8 cellular contexts compared by ENCODE assay signal in the genomic region with DNA sequence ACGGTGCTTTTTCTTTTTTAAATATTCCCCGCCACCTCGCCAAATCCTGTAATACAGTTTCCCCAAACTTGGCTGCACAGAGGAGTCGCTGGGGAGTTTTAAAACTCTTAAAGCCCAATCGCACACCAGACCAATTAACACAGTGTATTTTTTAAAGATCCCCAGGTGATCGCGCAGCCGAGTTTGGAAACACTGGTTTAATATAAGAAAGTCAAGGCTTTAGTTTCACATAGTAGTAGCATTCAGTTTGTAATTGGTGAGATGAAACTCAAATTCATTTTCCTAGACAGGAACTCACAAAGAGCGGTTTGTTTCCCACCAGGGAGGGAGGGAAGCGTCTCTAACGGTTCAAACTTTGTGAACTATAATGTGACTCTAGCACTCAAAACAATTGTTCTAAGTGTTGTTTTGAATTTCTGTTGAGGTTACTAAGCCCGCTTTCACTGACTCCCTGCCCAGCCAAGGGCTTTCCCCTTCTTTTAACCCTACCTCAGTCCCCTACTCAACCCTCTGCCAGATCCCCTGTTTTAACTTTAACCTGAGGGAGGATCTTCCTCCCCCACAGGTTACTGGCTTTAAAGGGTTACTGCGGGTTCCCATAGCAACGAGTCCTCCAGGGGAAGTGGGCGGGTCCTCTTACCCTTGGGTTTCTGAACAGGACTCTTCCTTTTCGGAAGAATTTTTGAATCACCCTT. TPM values are rescaled to one million over a fixed set of nuclear protein-coding genes. Genes with fewer than 3 reads are reported as not detected.
DNase-seq lines count a peak whose midpoint lies in the region; ATAC-seq and TF ChIP-seq lines count a peak whose summit lies in the region.

No MANE protein-coding gene starts in this region.

- H3K4me3 Mint-ChIP-seq in WTC11: peak overlapping the region; percentile 89
- peak overlapping the region; percentile 67 to 79 for H3K4me3 Mint-ChIP-seq in stimulated activated naive CD8-positive, alpha-beta T cell treated with anti-CD3 and anti-CD28 coated beads, Interleukin-15, amount 100 ng/mL, for 72 hours

- TF ChIP-seq CTCF in GM10248 (IDR thresholded peaks at IDR 0.05; ENCODE audit: control extremely low read depth, extremely low read depth, low read depth, missing control alignments) (no peak), WTC11 (IDR thresholded peaks at IDR 0.05) (no peak), epithelial cell of esophagus (IDR thresholded peaks at IDR 0.05; ENCODE audit: insufficient read depth, low read depth, low read length, missing control alignments) (no peak)

- ATAC-seq in HG02938 (IDR thresholded peaks at IDR 0.05; ENCODE audit: unreplicated experiment) (peak; percentile 51), WTC11 (peak; percentile 53)
- peak; percentile 68 for ATAC-seq in stimulated activated naive CD8-positive, alpha-beta T cell treated with anti-CD3 and anti-CD28 coated beads, Interleukin-15, amount 100 ng/mL, for 72 hours

- peaks cover 7% of the 10 kb centered on the region for H3K4me1 ChIP-seq in mesodermal cell (ENCODE audit: control insufficient read depth, insufficient read depth, low read length, poor library complexity, severe bottlenecking)

- POLR2A ChIA-PET in GM10248 (lab: Yijun Ruan, JAX): no interaction called here
- POLR2A ChIA-PET in WTC11 (lab: Charles Lee): no interaction called here

- DNase-seq in GM10248 (ENCODE audit: extremely low spot score): peak; percentile 47
- DNase-seq in NCI-H2196 (lab: John Stamatoyannopoulos, UW; ENCODE audit: unreplicated experiment): peak; percentile 73
- peak; percentile 77 for DNase-seq in WTC11 (ENCODE audit: low spot score)
- peak; percentile 78 for DNase-seq in epithelial cell of esophagus (ENCODE audit: low read depth)
- DNase-seq in stimulated activated naive CD8-positive, alpha-beta T cell treated with anti-CD3 and anti-CD28 coated beads, Interleukin-15, amount 100 ng/mL, for 72 hours: peak; percentile 20 to 47
- DNase-seq in middle frontal gyrus (ENCODE audit: extremely low spot score, low spot score): no peak

- peaks cover 40% of the 10 kb centered on the region for H3K4me1 Mint-ChIP-seq in WTC11
- H3K4me1 Mint-ChIP-seq in stimulated activated naive CD8-positive, alpha-beta T cell treated with anti-CD3 and anti-CD28 coated beads, Interleukin-15, amount 100 ng/mL, for 72 hours: peaks cover 17% of the 10 kb centered on the region

- peaks cover 15% of the 10 kb centered on the region for H3K27me3 Mint-ChIP-seq in WTC11 (ENCODE audit: low read depth)
- H3K27me3 Mint-ChIP-seq in stimulated activated naive CD8-positive, alpha-beta T cell treated with anti-CD3 and anti-CD28 coated beads, Interleukin-15, amount 100 ng/mL, for 72 hours: peaks cover 33% of the 10 kb centered on the region

- H3K27ac Mint-ChIP-seq in WTC11: peak overlapping the region; percentile 51
- H3K27ac Mint-ChIP-seq in stimulated activated naive CD8-positive, alpha-beta T cell treated with anti-CD3 and anti-CD28 coated beads, Interleukin-15, amount 100 ng/mL, for 72 hours: peak overlapping the region in 1 of 2 donors; percentile 28

- H3K4me3 ChIP-seq in epithelial cell of esophagus (ENCODE audit: low read length): peak overlapping the region; percentile 72
- peak overlapping the region; percentile 63 for H3K4me3 ChIP-seq in mesodermal cell (ENCODE audit: extremely low read depth, insufficient read depth, low read length, poor library complexity, severe bottlenecking)

- no peaks in the 10 kb centered on the region for H3K9me3 ChIP-seq in mesodermal cell (ENCODE audit: control insufficient read depth, low read length)

- H3K36me3 ChIP-seq in mesodermal cell (ENCODE audit: control insufficient read depth, insufficient read depth, low read length): peaks cover 4% of the 10 kb centered on the region

- CTCF ChIA-PET in GM10248 (lab: Yijun Ruan, JAX) (no interaction called here), WTC11 (lab: Charles Lee) (no interaction called here)

- H3K9me3 Mint-ChIP-seq in WTC11: no peaks in the 10 kb centered on the region
- H3K9me3 Mint-ChIP-seq in stimulated activated naive CD8-positive, alpha-beta T cell treated with anti-CD3 and anti-CD28 coated beads, Interleukin-15, amount 100 ng/mL, for 72 hours: peaks cover 4 to 8% of the 10 kb centered on the region in 2 donors

- WGBS in mesodermal cell (ENCODE audit: insufficient coverage in 2 of 2), 2 experiments: 3 to 17% methylated on average over 1 to 7 of the region's 16 CpGs

- H3K27ac ChIP-seq in mesodermal cell (ENCODE audit: low read depth, low read length, severe bottlenecking): peak overlapping the region; percentile 91

- H3K36me3 Mint-ChIP-seq in WTC11: no peaks in the 10 kb centered on the region

TF ChIP-seq in WTC11, 78 proteins besides CTCF, POLR2A, EP300 and RAD21:
- TF ChIP-seq, protein P1, sequence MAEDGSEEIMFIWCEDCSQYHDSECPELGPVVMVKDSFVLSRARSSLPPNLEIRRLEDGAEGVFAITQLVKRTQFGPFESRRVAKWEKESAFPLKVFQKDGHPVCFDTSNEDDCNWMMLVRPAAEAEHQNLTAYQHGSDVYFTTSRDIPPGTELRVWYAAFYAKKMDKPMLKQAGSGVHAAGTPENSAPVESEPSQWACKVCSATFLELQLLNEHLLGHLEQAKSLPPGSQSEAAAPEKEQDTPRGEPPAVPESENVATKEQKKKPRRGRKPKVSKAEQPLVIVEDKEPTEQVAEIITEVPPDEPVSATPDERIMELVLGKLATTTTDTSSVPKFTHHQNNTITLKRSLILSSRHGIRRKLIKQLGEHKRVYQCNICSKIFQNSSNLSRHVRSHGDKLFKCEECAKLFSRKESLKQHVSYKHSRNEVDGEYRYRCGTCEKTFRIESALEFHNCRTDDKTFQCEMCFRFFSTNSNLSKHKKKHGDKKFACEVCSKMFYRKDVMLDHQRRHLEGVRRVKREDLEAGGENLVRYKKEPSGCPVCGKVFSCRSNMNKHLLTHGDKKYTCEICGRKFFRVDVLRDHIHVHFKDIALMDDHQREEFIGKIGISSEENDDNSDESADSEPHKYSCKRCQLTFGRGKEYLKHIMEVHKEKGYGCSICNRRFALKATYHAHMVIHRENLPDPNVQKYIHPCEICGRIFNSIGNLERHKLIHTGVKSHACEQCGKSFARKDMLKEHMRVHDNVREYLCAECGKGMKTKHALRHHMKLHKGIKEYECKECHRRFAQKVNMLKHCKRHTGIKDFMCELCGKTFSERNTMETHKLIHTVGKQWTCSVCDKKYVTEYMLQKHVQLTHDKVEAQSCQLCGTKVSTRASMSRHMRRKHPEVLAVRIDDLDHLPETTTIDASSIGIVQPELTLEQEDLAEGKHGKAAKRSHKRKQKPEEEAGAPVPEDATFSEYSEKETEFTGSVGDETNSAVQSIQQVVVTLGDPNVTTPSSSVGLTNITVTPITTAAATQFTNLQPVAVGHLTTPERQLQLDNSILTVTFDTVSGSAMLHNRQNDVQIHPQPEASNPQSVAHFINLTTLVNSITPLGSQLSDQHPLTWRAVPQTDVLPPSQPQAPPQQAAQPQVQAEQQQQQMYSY (CRISPR knock-in tag; IDR thresholded peaks at IDR 0.05): 0 out of 2 replicates have a peak, but pooled peaks have one; percentile 35
- TF ChIP-seq, protein P2, sequence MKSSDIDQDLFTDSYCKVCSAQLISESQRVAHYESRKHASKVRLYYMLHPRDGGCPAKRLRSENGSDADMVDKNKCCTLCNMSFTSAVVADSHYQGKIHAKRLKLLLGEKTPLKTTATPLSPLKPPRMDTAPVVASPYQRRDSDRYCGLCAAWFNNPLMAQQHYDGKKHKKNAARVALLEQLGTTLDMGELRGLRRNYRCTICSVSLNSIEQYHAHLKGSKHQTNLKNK (CRISPR knock-in tag; IDR thresholded peaks at IDR 0.05): no peak
TF ChIP-seq in WTC11: peak in this region for 1.

RNA-seq across cellular contexts. Expression of a gene that starts 25.7 kb away (rescaled TPM):
- total RNA-seq in WTC11 (2021): 37.3 to 40.5 TPM (median 38.5 TPM) in 3 replicates
- 40.3 TPM for polyA plus RNA-seq in mesodermal cell (2013, experiment 1 of 2)
- polyA plus RNA-seq in mesodermal cell (2013, experiment 2 of 2): 40.3 TPM
